Comparison of ENCODE assay signal across 24 cellular contexts in genomic region chr15:61075741-61076140, GRCh38.
"Had no signal": no experiment of that assay in that cellular context is flagged by ENCODE, and none has a peak within 500 bp of the region (broad histone marks: within the 10 kb centered on the region; RNA-seq: fewer than 3 reads in every experiment).

No MANE protein-coding gene starts in this region.

- H3K9me3 ChIP-seq: gastrocnemius medialis, heart right ventricle, left lung, ovary, psoas muscle, sigmoid colon, stomach, tibial artery, upper lobe of left lung had no signal

- H3K4me1 ChIP-seq: left lung, stomach, tibial artery, upper lobe of left lung had no signal

- H3K4me3 ChIP-seq: gastrocnemius medialis, heart right ventricle, left lung, ovary, psoas muscle, sigmoid colon, stomach, tibial artery, upper lobe of left lung had no signal

- DNase-seq: cortex of kidney; effector memory CD8-positive, alpha-beta T cell; foreskin fibroblast; gastrocnemius medialis; heart right ventricle; hippocampal formation; left cardiac atrium; left lung; mesenchymal stem cell; midbrain; naive thymus-derived CD4-positive, alpha-beta T cell; occipital lobe; ovary; posterior cingulate gyrus; psoas muscle; right cardiac atrium; sigmoid colon; stimulated activated CD4-positive, alpha-beta T cell treated with anti-CD3 and anti-CD28 coated beads, Interleukin-2, amount 100 ng/mL, for 24 hours; stimulated activated CD4-positive, alpha-beta T cell treated with anti-CD3 and anti-CD28 coated beads, Interleukin-4, amount 100 ng/mL, for 24 hours; stimulated activated naive CD4-positive, alpha-beta T cell treated with Interleukin-2 at 50 U/mL for 16 hours; stomach; tibial artery; upper lobe of left lung had no signal

- ATAC-seq: effector memory CD8-positive, alpha-beta T cell; gastrocnemius medialis; heart right ventricle; left cardiac atrium; left lung; naive thymus-derived CD4-positive, alpha-beta T cell; stimulated activated effector memory CD8-positive, alpha-beta T cell treated with anti-CD3 and anti-CD28 coated beads, Interleukin-12 subunit alpha, Interleukin-12 subunit beta, amount 100 ng/mL, for 72 hours had no signal

- H3K27me3 ChIP-seq: gastrocnemius medialis, heart right ventricle, ovary, sigmoid colon, stomach, tibial artery, upper lobe of left lung had no signal

- H3K27ac ChIP-seq: heart right ventricle, left lung, ovary, psoas muscle, sigmoid colon, stomach, tibial artery, upper lobe of left lung had no signal

- H3K36me3 ChIP-seq: gastrocnemius medialis, heart right ventricle, left lung, ovary, sigmoid colon, stomach, tibial artery, upper lobe of left lung had no signal
